1 cellular context compared by ENCODE assay signal in genomic region chr6:122609881-122610689, GRCh38.
TF ChIP-seq lines count a peak whose summit lies in the region.

Gene PKIB, plus strand, starts transcription at chr6:122610405. Its CDS starts 107,390 bp downstream, at chr6:122717795.

TF ChIP-seq in WTC11, 78 proteins besides CTCF, POLR2A, EP300 and RAD21 (continued from another document):
- TF ChIP-seq ZNF281 (CRISPR knock-in tag; IDR thresholded peaks at IDR 0.05) (no peak), IRF1 (CRISPR knock-in tag; IDR thresholded peaks at IDR 0.05) (no peak), MYBL2 (CRISPR knock-in tag; IDR thresholded peaks at IDR 0.05) (peak; percentile 79; the same call in 1 of the 2 replicates), USF1 (CRISPR knock-in tag; IDR thresholded peaks at IDR 0.05) (peak; percentile 41; the same call in 1 of the 2 replicates), MXD4 (CRISPR knock-in tag; IDR thresholded peaks at IDR 0.05; ENCODE audit: borderline replicate concordance) (no peak), AR (CRISPR knock-in tag; IDR thresholded peaks at IDR 0.05) (no peak), CDX4 (CRISPR knock-in tag; IDR thresholded peaks at IDR 0.05; ENCODE audit: borderline replicate concordance) (no peak), ZNF512 (CRISPR knock-in tag; IDR thresholded peaks at IDR 0.05; ENCODE audit: borderline replicate concordance) (0 out of 2 replicates have a peak, but pooled peaks have one; percentile 31), TEAD4 (CRISPR knock-in tag; IDR thresholded peaks at IDR 0.05) (no peak), NFYB (CRISPR knock-in tag; conservative IDR thresholded peaks at IDR 0.05; ENCODE audit: low read depth) (no peak), JAZF1 (CRISPR knock-in tag; IDR thresholded peaks at IDR 0.05) (no peak), IRF2 (CRISPR knock-in tag; IDR thresholded peaks at IDR 0.05; ENCODE audit: borderline replicate concordance, low read depth) (no peak), ARID4B (CRISPR knock-in tag; IDR thresholded peaks at IDR 0.05; ENCODE audit: borderline replicate concordance) (no peak; the same call in 1 of the 2 replicates), SOX15 (CRISPR knock-in tag; IDR thresholded peaks at IDR 0.05) (no peak), CREB1 (CRISPR knock-in tag; IDR thresholded peaks at IDR 0.05) (0 out of 2 replicates have a peak, but pooled peaks have one; percentile 24), ATF1 (CRISPR knock-in tag; IDR thresholded peaks at IDR 0.05) (no peak), GABPB1 (CRISPR knock-in tag; IDR thresholded peaks at IDR 0.05) (no peak), NR3C1 (CRISPR knock-in tag; conservative IDR thresholded peaks at IDR 0.05; ENCODE audit: low read depth) (no peak), ZNF416 (CRISPR knock-in tag; IDR thresholded peaks at IDR 0.05) (no peak), TP53 (CRISPR knock-in tag; IDR thresholded peaks at IDR 0.05) (peak; percentile 77; the same call in 1 of the 2 replicates), ATF3 (CRISPR knock-in tag; conservative IDR thresholded peaks at IDR 0.05) (no peak), EMX1 (CRISPR knock-in tag; IDR thresholded peaks at IDR 0.05) (no peak), E2F1 (CRISPR knock-in tag; IDR thresholded peaks at IDR 0.05) (0 out of 2 replicates have a peak, but pooled peaks have one; percentile 30), HMGXB4 (CRISPR knock-in tag; IDR thresholded peaks at IDR 0.05) (peak; percentile 92), RORB (CRISPR knock-in tag; IDR thresholded peaks at IDR 0.05) (no peak), ELF4 (CRISPR knock-in tag; IDR thresholded peaks at IDR 0.05; ENCODE audit: low read depth) (no peak), ZNF121 (CRISPR knock-in tag; IDR thresholded peaks at IDR 0.05) (no peak)
